ENCODE assay signal across 25 cellular contexts in the genomic region with DNA sequence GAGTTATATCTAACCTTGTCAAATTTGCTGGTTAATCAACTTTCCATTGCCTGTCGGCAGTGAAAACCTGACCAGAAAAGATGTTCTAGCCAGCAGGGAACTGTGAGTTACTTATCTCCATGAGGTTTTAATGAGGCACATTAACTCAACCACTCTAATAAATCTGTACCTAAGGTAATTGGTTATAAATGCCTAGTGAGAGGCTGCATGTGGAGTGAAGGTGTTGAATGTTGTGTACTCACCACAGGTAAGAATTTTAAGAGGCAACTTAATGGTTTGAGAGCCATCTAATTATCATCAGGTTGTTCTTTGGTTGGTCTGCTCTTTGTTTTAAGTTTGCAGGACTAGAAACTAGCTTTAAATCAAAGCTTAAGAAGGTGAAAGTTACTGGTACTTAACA.
"Had no signal": no experiment of that assay in that cellular context is flagged by ENCODE, and none has a peak within 500 bp of the region (broad histone marks: within the 10 kb centered on the region; RNA-seq: fewer than 3 reads in every experiment).

No MANE protein-coding gene starts in this region.

- H3K4me1 ChIP-seq: ascending aorta, colonic mucosa, esophagus squamous epithelium, left ventricle myocardium inferior, right atrium auricular region, stomach, upper lobe of left lung, vagina had no signal

- H3K36me3 ChIP-seq: ascending aorta, cardiac muscle cell, colonic mucosa, esophagus squamous epithelium, left ventricle myocardium inferior, right atrium auricular region, stomach, thyroid gland, upper lobe of left lung, vagina had no signal

- H3K9me3 ChIP-seq: ascending aorta, colonic mucosa, esophagus squamous epithelium, mucosa of descending colon, right atrium auricular region, stomach, thyroid gland, upper lobe of left lung, vagina had no signal

- DNase-seq: activated CD4-positive, alpha-beta T cell treated with anti-CD3 and anti-CD28 coated beads for 48 hours; activated CD4-positive, alpha-beta T cell treated with anti-CD3 and anti-CD28 coated beads, Interleukin-2, amount 50 U/mL, for 48 hours; activated CD8-positive, alpha-beta memory T cell treated with anti-CD3 and anti-CD28 coated beads for 24 hours; activated effector memory CD4-positive, alpha-beta T cell treated with Interleukin-2 at 50 U/mL for 16 hours; activated naive CD4-positive, alpha-beta T cell treated with Interleukin-2 at 50 U/mL for 16 hours; cerebellar nuclear complex; colonic mucosa; effector CD8-positive, alpha-beta T cell; esophagus squamous epithelium; foreskin melanocyte; left ventricle myocardium inferior; mucosa of descending colon; stimulated activated CD4-positive, alpha-beta T cell treated with anti-CD3 and anti-CD28 coated beads, Interleukin-15, amount 100 ng/mL, for 24 hours; stimulated activated CD4-positive, alpha-beta T cell treated with anti-CD3 and anti-CD28 coated beads, Interleukin-2, amount 100 ng/mL, for 24 hours; stimulated activated naive B cell treated with anti-CD40 and anti-IgM and Interleukin-4, amounts not matched to agents 10 μg/mL and 1 μg/mL and 100 μg/mL, for 72 hours; stomach; upper lobe of left lung had no signal

- H3K4me3 ChIP-seq: ascending aorta, cardiac muscle cell, colonic mucosa, esophagus squamous epithelium, left ventricle myocardium inferior, lung, mucosa of descending colon, right atrium auricular region, stomach, thyroid gland, upper lobe of left lung, vagina had no signal

- H3K27ac ChIP-seq: ascending aorta, cardiac muscle cell, colonic mucosa, epithelial cell of prostate, esophagus squamous epithelium, left ventricle myocardium inferior, right atrium auricular region, stomach, upper lobe of left lung, vagina, VCaP had no signal

- H3K27me3 ChIP-seq: ascending aorta, cardiac muscle cell, colonic mucosa, esophagus squamous epithelium, right atrium auricular region, stomach, thyroid gland, upper lobe of left lung, vagina had no signal
